ENCODE assay signal across 8 cellular contexts in the genomic region with DNA sequence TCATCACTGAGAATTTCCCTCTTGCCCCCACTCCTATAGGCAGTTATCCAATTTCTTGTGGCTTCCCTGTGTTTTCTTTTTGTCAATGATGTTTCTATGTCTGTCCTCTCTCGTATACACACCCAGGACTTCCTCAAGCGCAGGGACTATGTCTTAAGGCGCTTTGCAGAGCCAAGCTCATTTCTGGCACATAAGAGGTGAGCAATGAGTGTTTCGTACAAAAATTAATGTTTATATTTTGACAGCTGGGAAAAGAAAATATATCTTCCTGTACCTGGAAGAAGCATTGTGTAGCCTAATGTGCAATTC. TPM values are rescaled to one million over a fixed set of nuclear protein-coding genes. Genes with fewer than 3 reads are reported as not detected.
DNase-seq lines count a peak whose midpoint lies in the region; ATAC-seq, FAIRE-seq and TF ChIP-seq lines count a peak whose summit lies in the region.

No MANE protein-coding gene starts in this region.

- H2AFZ ChIP-seq in H1 (ENCODE audit: low read length) (no peak overlapping the region), neural progenitor cell (replicated peaks) (no peak overlapping the region)

- H3K4me3 ChIP-seq in GM06990 (replicated peaks; ENCODE audit: low read depth, low read length) = peak overlapping the region; percentile 92
- H3K4me3 ChIP-seq in NT2/D1 (ENCODE audit: insufficient read length, low read depth) = peak overlapping the region; percentile 77
- peak overlapping the region; percentile 84 to 97 (median 94) for H3K4me3 ChIP-seq in H1 (ENCODE audit: extremely low read depth in 1 of 4, insufficient read depth in 2 of 4, low read depth in 3 of 4, low read length in 4 of 4)
- peak overlapping the region; percentile 73 for H3K4me3 ChIP-seq in neural progenitor cell

- TF ChIP-seq POLR2A in H1 (IDR thresholded peaks at IDR 0.05; ENCODE audit: control extremely low read depth in 1 of 2, low read depth in 2 of 2, low read length in 2 of 2) = no peak

- peaks cover 22% of the 10 kb centered on the region for H3K4me1 Mint-ChIP-seq in neural progenitor cell

- no peak for TF ChIP-seq CTCF in GM06990 (IDR thresholded peaks at IDR 0.05; ENCODE audit: insufficient read depth, low read length, poor library complexity, severe bottlenecking)
- no peak for TF ChIP-seq CTCF in H1 (IDR thresholded peaks at IDR 0.05; ENCODE audit: control extremely low read depth in 1 of 3, insufficient read depth in 1 of 3, low read depth in 1 of 3, low read length in 3 of 3)
- no peak for TF ChIP-seq CTCF in neural progenitor cell (IDR thresholded peaks at IDR 0.05)

- no peak overlapping the region for H4K5ac ChIP-seq in H1 (ENCODE audit: insufficient read length, low read depth, low read length)

- no peak for TF ChIP-seq EP300 in H1 (IDR thresholded peaks at IDR 0.05; ENCODE audit: borderline replicate concordance in 1 of 2, low read depth in 2 of 2, low read length in 2 of 2)

- no peak for ATAC-seq in HG02642 (IDR thresholded peaks at IDR 0.05; ENCODE audit: poor library complexity, unreplicated experiment)

- H2BK12ac ChIP-seq in H1 (ENCODE audit: low read depth, low read length) = no peak overlapping the region

- CTCF ChIA-PET in H1 (lab: Charles Lee; ENCODE audit: partially characterized antibody) = interaction anchor here (0.6 to 1.6 kb wide), 6 partner anchors 9 to 82 kb away, joined by 3 to 10 read pairs (median 4); no protein-coding TSS in a partner anchor

- peaks cover 8% of the 10 kb centered on the region for H3K36me3 Mint-ChIP-seq in neural progenitor cell

- no peak overlapping the region for H3K18ac ChIP-seq in H1 (ENCODE audit: extremely low read depth, low read length)

- H2BK15ac ChIP-seq in H1 (ENCODE audit: low read length) = no peak overlapping the region

- H3K27ac ChIP-seq in H1 (ENCODE audit: low read depth, low read length) (peak overlapping the region; percentile 81), neural progenitor cell (peak overlapping the region; percentile 99)

- FAIRE-seq in H1 (lab: Jason Lieb, UNC) = no peak

- peaks cover 71 to 90% of the 10 kb centered on the region in 2 experiments for H3K79me2 ChIP-seq in H1 (ENCODE audit: control insufficient read depth in 1 of 2, insufficient read depth in 2 of 2, low read length in 2 of 2)
- H3K79me2 ChIP-seq in neural progenitor cell (ENCODE audit: low read depth) = peaks cover 93% of the 10 kb centered on the region

- H3K36me3 ChIP-seq in GM06990 (ENCODE audit: control insufficient read depth, insufficient read depth, low read length) (peaks cover 4% of the 10 kb centered on the region), NT2/D1 (ENCODE audit: insufficient read depth, insufficient read length, low read length) (peaks cover 60% of the 10 kb centered on the region), H1 (ENCODE audit: control insufficient read depth in 2 of 4, insufficient read depth in 4 of 4, low read length in 3 of 4) (peaks cover 3 to 21% (median 8%) of the 10 kb centered on the region in 4 experiments; a peak in 6 of 8 replicates), neural progenitor cell (peaks cover 5% of the 10 kb centered on the region)

- peak overlapping the region; percentile 81 for H3K27ac Mint-ChIP-seq in neural progenitor cell

- no peak for TF ChIP-seq RAD21 in H1 (IDR thresholded peaks at IDR 0.05 in 1 of 2, conservative IDR thresholded peaks at IDR 0.05 in 1 of 2; ENCODE audit: low read depth in 2 of 2, low read length in 2 of 2)

- peak overlapping the region; percentile 88; the same call in 1 of the 2 replicates for H2BK5ac ChIP-seq in H1 (ENCODE audit: low read depth, low read length)

- H3K23ac ChIP-seq in H1 (ENCODE audit: insufficient read length) = no peak overlapping the region

- H4K91ac ChIP-seq in H1 (replicated peaks; ENCODE audit: insufficient read length, low read length) = peak overlapping the region; percentile 15

- peak overlapping the region; percentile 99 for H3K4me3 Mint-ChIP-seq in neural progenitor cell

- peaks cover 11% of the 10 kb centered on the region for H3K23me2 ChIP-seq in H1 (ENCODE audit: low read depth, low read length)

- H4K20me1 ChIP-seq in H1 (replicated peaks in 1 of 2; ENCODE audit: control insufficient read depth in 1 of 2, insufficient read depth in 2 of 2, low read length in 2 of 2) (peaks cover 8 to 11% of the 10 kb centered on the region in 2 experiments), neural progenitor cell (ENCODE audit: low read depth) (peaks cover 68% of the 10 kb centered on the region)

- H3K9me3 ChIP-seq in NT2/D1 (ENCODE audit: insufficient read depth, low read length) = no peaks in the 10 kb centered on the region
- no peaks in the 10 kb centered on the region for H3K9me3 ChIP-seq in H1 (ENCODE audit: insufficient read depth in 2 of 2, low read depth in 1 of 2, low read length in 1 of 2)
- H3K9me3 ChIP-seq in neural progenitor cell (ENCODE audit: low read depth) = no peaks in the 10 kb centered on the region

- no peak overlapping the region for H4K8ac ChIP-seq in H1 (ENCODE audit: extremely low read depth, insufficient read depth, low read length)

- H3K79me1 ChIP-seq in H1 (ENCODE audit: low read depth, low read length) = no peaks in the 10 kb centered on the region; the same call in 1 of the 2 replicates

- DNase-seq in GM06990 (ENCODE audit: extremely low read depth, insufficient read length) (no peak), NT2/D1 (ENCODE audit: low read depth, low spot score) (no peak), H1 (ENCODE audit: low read depth in 1 of 2, low spot score in 2 of 2) (no peak), neural progenitor cell (ENCODE audit: low spot score) (peak; percentile 9), medulla oblongata (ENCODE audit: extremely low spot score) (no peak), NCI-H2029 (lab: John Stamatoyannopoulos, UW) (no peak), NCI-H526 treated with DMSO at 0.1 percent for 48 hours (lab: John Stamatoyannopoulos, UW) (no peak)

- H3K27me3 ChIP-seq in GM06990 (replicated peaks; ENCODE audit: control insufficient read depth, insufficient read depth, low read length) (no peaks in the 10 kb centered on the region), NT2/D1 (ENCODE audit: insufficient read depth, insufficient read length) (no peaks in the 10 kb centered on the region), H1 (replicated peaks in 1 of 4; ENCODE audit: control insufficient read depth in 3 of 4, extremely low read depth in 1 of 4, insufficient read depth in 3 of 4, low read length in 3 of 4) (no peaks in the 10 kb centered on the region), neural progenitor cell (no peaks in the 10 kb centered on the region)

- peaks cover 23% of the 10 kb centered on the region for H3F3A ChIP-seq in neural progenitor cell (ENCODE audit: low read depth)

- H2BK20ac ChIP-seq in H1 (ENCODE audit: low read length) = no peak overlapping the region

- POLR2A ChIA-PET in H1 (lab: Charles Lee; ENCODE audit: partially characterized antibody) = interaction anchor here (0.6 to 24.4 kb wide), 13 partner anchors 11 to 724 kb away, joined by 3 to 481 read pairs (median 5); partner anchors contain the start of genes FTSJ3, LIMD2, MAP3K3 and PSMC5

- H2BK120ac ChIP-seq in H1 (replicated peaks; ENCODE audit: low read depth, low read length) = no peak overlapping the region

- 16% methylated on average over 4 of the region's 4 CpGs; no CpG with 5 or more reads in 1 of the 2 experiments for WGBS in H1 (ENCODE audit: extremely low coverage in 1 of 2, insufficient coverage in 1 of 2, insufficient read length in 1 of 2, insufficient replicate concordance in 2 of 2, low coverage in 1 of 2, low lambda C conversion rate in 2 of 2, missing lambda C conversion rate in 1 of 2), 2 experiments

- H3K4me1 ChIP-seq in NT2/D1 (ENCODE audit: insufficient read depth, insufficient read length) (peaks cover 5% of the 10 kb centered on the region), H1 (replicated peaks in 1 of 4; ENCODE audit: control insufficient read depth in 3 of 4, insufficient read depth in 4 of 4, low read length in 3 of 4) (no peaks in the 10 kb centered on the region; a peak in 2 of 7 replicates), neural progenitor cell (peaks cover 8% of the 10 kb centered on the region)

- H3K9ac ChIP-seq in NT2/D1 (ENCODE audit: insufficient read length, low read depth) (peak overlapping the region; percentile 94), H1 (replicated peaks in 1 of 4; ENCODE audit: extremely low read depth in 1 of 4, low read depth in 3 of 4, low read length in 3 of 4) (peak overlapping the region; percentile 74 to 99 (median 98)), neural progenitor cell (peak overlapping the region; percentile 97)

- no peak overlapping the region for H3K4ac ChIP-seq in H1 (replicated peaks; ENCODE audit: insufficient read length, low read depth, low read length)

- peak overlapping the region; percentile 42 for H3K56ac ChIP-seq in H1 (replicated peaks; ENCODE audit: insufficient read length, low read depth, low read length)

- peak overlapping the region; percentile 89 to 98 for H3K4me2 ChIP-seq in H1 (ENCODE audit: insufficient read depth in 1 of 2, low read depth in 2 of 2, low read length in 2 of 2)
- H3K4me2 ChIP-seq in neural progenitor cell = peak overlapping the region; percentile 84

- no peak overlapping the region for H3K14ac ChIP-seq in H1 (ENCODE audit: insufficient read length)

- no peaks in the 10 kb centered on the region for H3K9me3 Mint-ChIP-seq in neural progenitor cell

- no peaks in the 10 kb centered on the region for H3K27me3 Mint-ChIP-seq in neural progenitor cell (ENCODE audit: insufficient read depth, low read depth)

- H2AK5ac ChIP-seq in H1 (ENCODE audit: low read depth, low read length) = no peak overlapping the region

RNA-seq across cellular contexts. Expression of gene DDX42, which starts 1.0 kb away (rescaled TPM):
- 114 and 120 TPM in 2 replicates for total RNA-seq in H1 (2021; fragmentation: NEBNext Ultra II Directional; extraction: Animal tissue kit (Norgen Biotek cat#: 25700))
- polyA plus RNA-seq in H1 (2011; rRNA removed) = 37.4 and 40.6 TPM in 2 replicates
- 82.5 TPM for polyA plus RNA-seq in H1 (2011; cell fraction: cytosol; rRNA removed)
- 59.2 TPM for polyA plus RNA-seq in H1 (2011; cell fraction: nucleus; rRNA removed)
- 84.5 to 127 TPM (median 99.4 TPM) in 4 replicates for polyA plus RNA-seq in H1 (2012, experiment 1 of 2)
- 10.4 TPM for polyA plus RNA-seq in H1 (2012, experiment 2 of 2)
- 67.2 TPM for polyA plus RNA-seq in H1 (2013, experiment 1 of 2)
- polyA plus RNA-seq in H1 (2013, experiment 2 of 2) = 70.0 TPM
- polyA minus RNA-seq in H1 (2011; rRNA and poly(A)+ RNA removed) = 65.6 and 112 TPM in 2 replicates
- polyA minus RNA-seq in H1 (2011; cell fraction: cytosol; rRNA and poly(A)+ RNA removed) = 46.3 TPM
- polyA minus RNA-seq in H1 (2011; cell fraction: nucleus; rRNA and poly(A)+ RNA removed) = 124 TPM
- total RNA-seq in neural progenitor cell (ENCODE audit: low replicate concordance) = 87.4 and 104 TPM in 2 replicates

RNA-seq across cellular contexts. Expression of gene CCDC47, which starts 1.5 kb away (rescaled TPM):
- total RNA-seq in H1 (2021; fragmentation: NEBNext Ultra II Directional; extraction: Animal tissue kit (Norgen Biotek cat#: 25700)) = 83.1 and 85.3 TPM in 2 replicates
- 16.3 and 21.2 TPM in 2 replicates for polyA plus RNA-seq in H1 (2011; rRNA removed)
- polyA plus RNA-seq in H1 (2011; cell fraction: cytosol; rRNA removed) = 39.8 TPM
- 13.4 TPM for polyA plus RNA-seq in H1 (2011; cell fraction: nucleus; rRNA removed)
- polyA plus RNA-seq in H1 (2012, experiment 1 of 2) = 54.8 to 78.6 TPM (median 69.3 TPM) in 4 replicates
- polyA plus RNA-seq in H1 (2012, experiment 2 of 2) = 5.2 TPM
- 98.0 TPM for polyA plus RNA-seq in H1 (2013, experiment 1 of 2)
- polyA plus RNA-seq in H1 (2013, experiment 2 of 2) = 117 TPM
- polyA minus RNA-seq in H1 (2011; rRNA and poly(A)+ RNA removed) = 56.4 and 75.7 TPM in 2 replicates
- 36.2 TPM for polyA minus RNA-seq in H1 (2011; cell fraction: cytosol; rRNA and poly(A)+ RNA removed)
- 24.5 TPM for polyA minus RNA-seq in H1 (2011; cell fraction: nucleus; rRNA and poly(A)+ RNA removed)
- total RNA-seq in neural progenitor cell (ENCODE audit: low replicate concordance) = 49.2 and 60.8 TPM in 2 replicates

RNA-seq across cellular contexts. Expression of gene STRADA, which starts 33.3 kb away (rescaled TPM):
- 27.8 and 35.6 TPM in 2 replicates for total RNA-seq in H1 (2021; fragmentation: NEBNext Ultra II Directional; extraction: Animal tissue kit (Norgen Biotek cat#: 25700))
- 43.3 and 48.7 TPM in 2 replicates for polyA plus RNA-seq in H1 (2011; rRNA removed)
- polyA plus RNA-seq in H1 (2011; cell fraction: cytosol; rRNA removed) = 33.3 TPM
- polyA plus RNA-seq in H1 (2011; cell fraction: nucleus; rRNA removed) = 59.6 TPM
- 33.8 to 42.4 TPM (median 38.8 TPM) in 4 replicates for polyA plus RNA-seq in H1 (2012, experiment 1 of 2)
- polyA plus RNA-seq in H1 (2012, experiment 2 of 2) = 22.4 TPM
- polyA plus RNA-seq in H1 (2013, experiment 1 of 2) = 21.6 TPM
- polyA plus RNA-seq in H1 (2013, experiment 2 of 2) = 20.1 TPM
- 31.8 and 55.9 TPM in 2 replicates for polyA minus RNA-seq in H1 (2011; rRNA and poly(A)+ RNA removed)
- 14.4 TPM for polyA minus RNA-seq in H1 (2011; cell fraction: cytosol; rRNA and poly(A)+ RNA removed)
- polyA minus RNA-seq in H1 (2011; cell fraction: nucleus; rRNA and poly(A)+ RNA removed) = 33.4 TPM
- 46.6 and 69.6 TPM in 2 replicates for total RNA-seq in neural progenitor cell (ENCODE audit: low replicate concordance)

RNA-seq across cellular contexts. Expression of gene PSMC5, which starts 52.3 kb away (rescaled TPM):
- total RNA-seq in H1 (2021; fragmentation: NEBNext Ultra II Directional; extraction: Animal tissue kit (Norgen Biotek cat#: 25700)) = 162 and 172 TPM in 2 replicates
- polyA plus RNA-seq in H1 (2011; rRNA removed) = 162 and 180 TPM in 2 replicates
- polyA plus RNA-seq in H1 (2011; cell fraction: cytosol; rRNA removed) = 264 TPM
- polyA plus RNA-seq in H1 (2011; cell fraction: nucleus; rRNA removed) = 112 TPM
- 228 to 267 TPM (median 229 TPM) in 4 replicates for polyA plus RNA-seq in H1 (2012, experiment 1 of 2)
- 59.9 TPM for polyA plus RNA-seq in H1 (2012, experiment 2 of 2)
- 83.3 TPM for polyA plus RNA-seq in H1 (2013, experiment 1 of 2)
- 84.0 TPM for polyA plus RNA-seq in H1 (2013, experiment 2 of 2)
- polyA minus RNA-seq in H1 (2011; rRNA and poly(A)+ RNA removed) = 178 and 230 TPM in 2 replicates
- polyA minus RNA-seq in H1 (2011; cell fraction: cytosol; rRNA and poly(A)+ RNA removed) = 88.2 TPM
- polyA minus RNA-seq in H1 (2011; cell fraction: nucleus; rRNA and poly(A)+ RNA removed) = 75.4 TPM
- total RNA-seq in neural progenitor cell (ENCODE audit: low replicate concordance) = 49.6 and 69.7 TPM in 2 replicates

RNA-seq across cellular contexts. Expression of gene FTSJ3, which starts 52.5 kb away (rescaled TPM):
- total RNA-seq in H1 (2021; fragmentation: NEBNext Ultra II Directional; extraction: Animal tissue kit (Norgen Biotek cat#: 25700)) = 77.2 and 77.4 TPM in 2 replicates
- 42.7 and 47.2 TPM in 2 replicates for polyA plus RNA-seq in H1 (2011; rRNA removed)
- 73.1 TPM for polyA plus RNA-seq in H1 (2011; cell fraction: cytosol; rRNA removed)
- 76.8 TPM for polyA plus RNA-seq in H1 (2011; cell fraction: nucleus; rRNA removed)
- 78.1 to 92.0 TPM (median 83.3 TPM) in 4 replicates for polyA plus RNA-seq in H1 (2012, experiment 1 of 2)
- 19.2 TPM for polyA plus RNA-seq in H1 (2012, experiment 2 of 2)
- polyA plus RNA-seq in H1 (2013, experiment 1 of 2) = 44.5 TPM
- polyA plus RNA-seq in H1 (2013, experiment 2 of 2) = 45.0 TPM
- 89.2 and 107 TPM in 2 replicates for polyA minus RNA-seq in H1 (2011; rRNA and poly(A)+ RNA removed)
- polyA minus RNA-seq in H1 (2011; cell fraction: cytosol; rRNA and poly(A)+ RNA removed) = 29.2 TPM
- 64.1 TPM for polyA minus RNA-seq in H1 (2011; cell fraction: nucleus; rRNA and poly(A)+ RNA removed)
- 21.8 and 44.3 TPM in 2 replicates for total RNA-seq in neural progenitor cell (ENCODE audit: low replicate concordance)
